Comparison of ENCODE assay signal across 1 cellular context in genomic region chr11:43852057-43852636, GRCh38.
TF ChIP-seq lines count a peak whose summit lies in the region.

No MANE protein-coding gene starts in this region.

TF ChIP-seq in GM23338, 12 proteins besides CTCF, POLR2A, EP300 and RAD21 (continued from another document):
- no peak for TF ChIP-seq REST (IDR thresholded peaks at IDR 0.05; ENCODE audit: unreplicated experiment)
- TF ChIP-seq ZNF114 (CRISPR knock-in tag; IDR thresholded peaks at IDR 0.05): no peak
- no peak for TF ChIP-seq NANOG (IDR thresholded peaks at IDR 0.05; ENCODE audit: borderline replicate concordance)
- no peak for TF ChIP-seq CREB1 (CRISPR knock-in tag; IDR thresholded peaks at IDR 0.05; ENCODE audit: low read depth)
- TF ChIP-seq STAT1 (IDR thresholded peaks at IDR 0.05; ENCODE audit: unreplicated experiment): no peak
- no peak for TF ChIP-seq JUNB (IDR thresholded peaks at IDR 0.05; ENCODE audit: unreplicated experiment)
- no peak for TF ChIP-seq POLR2AphosphoS5 (IDR thresholded peaks at IDR 0.05; ENCODE audit: low read depth)
- no peak for TF ChIP-seq EZH2phosphoT487 (IDR thresholded peaks at IDR 0.05; ENCODE audit: unreplicated experiment)
